In the genomic region with DNA sequence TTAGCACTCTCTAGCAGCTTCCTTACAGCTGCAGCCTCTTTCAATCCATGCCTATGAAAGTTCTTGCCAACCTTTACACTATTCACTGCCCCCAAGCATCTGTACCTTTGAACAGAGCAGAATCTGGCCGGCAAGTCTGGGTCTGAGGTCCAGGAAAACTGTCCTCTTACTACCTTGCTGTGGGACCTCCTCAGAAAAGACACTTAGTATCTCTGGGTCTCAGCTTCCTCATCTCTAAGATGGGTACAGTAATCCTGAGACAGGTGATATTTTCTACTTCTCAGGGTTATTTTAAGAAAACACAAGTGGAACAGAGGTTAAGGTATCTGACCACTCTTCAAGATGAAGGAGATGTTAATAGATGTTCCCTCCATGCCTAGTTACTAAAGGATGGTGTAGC, we compare ENCODE assay signal across 17 cellular contexts.
DNase-seq lines count a peak whose midpoint lies in the region; ATAC-seq and TF ChIP-seq lines count a peak whose summit lies in the region.
"Had no signal": no experiment of that assay in that cellular context is flagged by ENCODE, and none has a peak within 500 bp of the region (broad histone marks: within the 10 kb centered on the region; RNA-seq: fewer than 3 reads in every experiment).

No MANE protein-coding gene starts in this region.

- H3K36me3 ChIP-seq in WERI-Rb-1: peaks cover 51% of the 10 kb centered on the region
- no peaks in the 10 kb centered on the region for H3K36me3 ChIP-seq in mesendoderm (ENCODE audit: control insufficient read depth, insufficient read depth, low read length)
- H3K36me3 ChIP-seq: BLaER1 treated with 17β-estradiol and CSF1 and Interleukin-3, amounts not matched to agents 10 nM and 100 nM had no signal

- in situ Hi-C loops in GM13976 (cut with MboI; ENCODE audit: low sequenced_read_pairs, unreplicated experiment): no loop called here

- peak overlapping the region; percentile 92 for H3K18ac ChIP-seq in mesendoderm (ENCODE audit: low read length)

- H2BK15ac ChIP-seq in mesendoderm (replicated peaks; ENCODE audit: low read depth): no peak overlapping the region

- peak overlapping the region; percentile 75 for H2AK5ac ChIP-seq in mesendoderm (ENCODE audit: low read length)

- peak; percentile 8 for TF ChIP-seq CTCF in GM12864 (IDR thresholded peaks at IDR 0.05; ENCODE audit: low read depth, low read length, missing control alignments)
- TF ChIP-seq CTCF in WERI-Rb-1 (IDR thresholded peaks at IDR 0.05; ENCODE audit: low read depth, low read length): no peak
- peak; percentile 19 for TF ChIP-seq CTCF in type B pancreatic cell (conservative IDR thresholded peaks at IDR 0.05)
- no peak for TF ChIP-seq CTCF in GM13976 (IDR thresholded peaks at IDR 0.05; ENCODE audit: borderline replicate concordance, control extremely low read depth, extremely low read depth, insufficient read depth, missing control alignments)

- H3K4ac ChIP-seq in mesendoderm (ENCODE audit: low read depth, low read length): peak overlapping the region; percentile 1

- peak overlapping the region; percentile 99 for H2BK5ac ChIP-seq in mesendoderm (ENCODE audit: low read length)

- no peaks in the 10 kb centered on the region for H3K9me3 ChIP-seq in WERI-Rb-1 (ENCODE audit: severe bottlenecking)
- H3K9me3 ChIP-seq: BLaER1 treated with 17β-estradiol and CSF1 and Interleukin-3, amounts not matched to agents 10 nM and 100 nM had no signal

- H3K9ac ChIP-seq in mesendoderm (ENCODE audit: low read length): no peak overlapping the region
- H3K9ac ChIP-seq: BLaER1 treated with 17β-estradiol and CSF1 and Interleukin-3, amounts not matched to agents 10 nM and 100 nM; GM23248 had no signal

- H4K8ac ChIP-seq in mesendoderm (ENCODE audit: low read depth, low read length): no peak overlapping the region

- H3K4me3 ChIP-seq in GM12864 (ENCODE audit: low read depth, low read length) (no peak overlapping the region), WERI-Rb-1 (ENCODE audit: low read depth, low read length) (no peak overlapping the region), mesendoderm (ENCODE audit: low read length) (no peak overlapping the region)
- H3K4me3 ChIP-seq: BLaER1 treated with 17β-estradiol and CSF1 and Interleukin-3, amounts not matched to agents 10 nM and 100 nM; GM12878; GM23248 had no signal

- no CpG with 5 or more reads among the region's 1 CpG for WGBS in mesendoderm (ENCODE audit: extremely low coverage, insufficient coverage, low lambda C conversion rate)

- H3K56ac ChIP-seq in mesendoderm (ENCODE audit: low read length): peak overlapping the region; percentile 81

- no peak overlapping the region for H3K4me3 Mint-ChIP-seq in type B pancreatic cell
- H3K4me3 Mint-ChIP-seq: B cell; CD8-positive, alpha-beta T cell had no signal

- peaks cover 18% of the 10 kb centered on the region for H3K4me1 Mint-ChIP-seq in type B pancreatic cell (ENCODE audit: unreplicated experiment)
- H3K4me1 Mint-ChIP-seq: B cell had no signal

- H3K79me1 ChIP-seq in mesendoderm (ENCODE audit: low read length): no peaks in the 10 kb centered on the region

- no peaks in the 10 kb centered on the region for H3K79me2 ChIP-seq in mesendoderm (ENCODE audit: control insufficient read depth, insufficient read depth, low read length)

- DNase-seq in GM12864 (ENCODE audit: low read depth): no peak
- DNase-seq in WERI-Rb-1: no peak
- DNase-seq in mesendoderm: no peak
- DNase-seq in type B pancreatic cell (ENCODE audit: extremely low spot score, unreplicated experiment): no peak
- DNase-seq in GM13976 (ENCODE audit: low spot score): no peak
- no peak for DNase-seq in head of caudate nucleus
- DNase-seq: 8988T; Calu3; CD8-positive, alpha-beta T cell; DMS79 treated with DMSO at 0.1 percent for 48 hours; GF-D8; GM23248; HCEC 1CT had no signal

- H3K23ac ChIP-seq in mesendoderm (ENCODE audit: low read length): no peak overlapping the region

- peak overlapping the region; percentile 98 for H2BK120ac ChIP-seq in mesendoderm (ENCODE audit: low read depth, low read length)

- H3K27me3 ChIP-seq in WERI-Rb-1 (ENCODE audit: insufficient read depth, low read depth, severe bottlenecking): no peaks in the 10 kb centered on the region
- H3K27me3 ChIP-seq in mesendoderm (ENCODE audit: insufficient read depth, low read length, poor library complexity): no peaks in the 10 kb centered on the region

- ATAC-seq in HG02623 (IDR thresholded peaks at IDR 0.05; ENCODE audit: unreplicated experiment): no peak
- ATAC-seq: CD8-positive, alpha-beta T cell; GM12878 had no signal

- peaks cover 21% of the 10 kb centered on the region for H3K4me1 ChIP-seq in mesendoderm (ENCODE audit: control insufficient read depth, low read depth, low read length)

- H3K9me3 Mint-ChIP-seq in type B pancreatic cell: no peaks in the 10 kb centered on the region
- H3K9me3 Mint-ChIP-seq: CD8-positive, alpha-beta T cell had no signal

- peaks cover under 1% of the 10 kb centered on the region for H3K36me3 Mint-ChIP-seq in type B pancreatic cell
- H3K36me3 Mint-ChIP-seq: CD8-positive, alpha-beta T cell had no signal

- peak overlapping the region; percentile 63 for H3K27ac ChIP-seq in WERI-Rb-1
- H3K27ac ChIP-seq in mesendoderm (ENCODE audit: low read depth, low read length): peak overlapping the region; percentile 51
- H3K27ac ChIP-seq: BLaER1 treated with 17β-estradiol and CSF1 and Interleukin-3, amounts not matched to agents 10 nM and 100 nM; GM23248 had no signal

- H3K4me2 ChIP-seq in mesendoderm (ENCODE audit: low read length): no peak overlapping the region

- peak overlapping the region; percentile 2 for H4K5ac ChIP-seq in mesendoderm (ENCODE audit: low read length)

- no peak overlapping the region for H3K27ac Mint-ChIP-seq in type B pancreatic cell
- H3K27ac Mint-ChIP-seq: B cell; CD8-positive, alpha-beta T cell had no signal

- intact Hi-C loops in head of caudate nucleus (cut with DNase I): no loop called here

- peaks cover 7% of the 10 kb centered on the region for H3K27me3 Mint-ChIP-seq in type B pancreatic cell

Comparison
In these comparisons a context has a peak if more than half of its experiments do, and no peak if none do; other contexts are left out.
1. CTCF ChIP-seq: peak in GM12864 (single experiment) and type B pancreatic cell (single experiment); none in WERI-Rb-1 (single experiment) and GM13976 (single experiment).